Comparison of ENCODE assay signal across 12 cellular contexts in genomic region chr16:89344846-89345577, GRCh38.
DNase-seq lines count a peak whose midpoint lies in the region; ATAC-seq, FAIRE-seq and TF ChIP-seq lines count a peak whose summit lies in the region.
"Had no signal": no experiment of that assay in that cellular context is flagged by ENCODE, and none has a peak within 500 bp of the region (broad histone marks: within the 10 kb centered on the region; RNA-seq: fewer than 3 reads in every experiment).

No MANE protein-coding gene starts in this region.

- DNase-seq in CD4-positive, alpha-beta memory T cell, result peak in 1 of 5 donors; percentile 14
- DNase-seq in RWPE1 (ENCODE audit: low spot score), result no peak
- DNase-seq in cardiac muscle cell (ENCODE audit: low read depth in 1 of 2, low spot score in 1 of 2), result no peak
- peak in 1 of 6 donors; percentile 60 for DNase-seq in pancreas
- DNase-seq in T-helper 2 cell, result no peak
- no peak for DNase-seq in H4 (ENCODE audit: low spot score)
- DNase-seq: DND-41, NCI-H1417 treated with DMSO at 0.1 percent for 48 hours had no signal

- CTCF ChIA-PET in CD4-positive, alpha-beta memory T cell (lab: Charles Lee; ENCODE audit: partially characterized antibody), result interaction anchor here (2.0 kb wide), 1 partner anchor 10 kb away, joined by 7 read pairs; no protein-coding TSS in a partner anchor
- CTCF ChIA-PET in RWPE1 (lab: Yijun Ruan, JAX), result no interaction called here

- TF ChIP-seq CTCF in RWPE1 (conservative IDR thresholded peaks at IDR 0.05; ENCODE audit: low read depth), result no peak
- no peak for TF ChIP-seq CTCF in cardiac muscle cell (IDR thresholded peaks at IDR 0.05; ENCODE audit: low read depth, low read length)
- no peak for TF ChIP-seq CTCF in pancreas (IDR thresholded peaks at IDR 0.05)

- FAIRE-seq in pancreas (lab: Jason Lieb, UNC), result no peak
- FAIRE-seq: endothelial cell of umbilical vein, RCC 7860 had no signal

- POLR2A ChIA-PET in CD4-positive, alpha-beta memory T cell (lab: Charles Lee; ENCODE audit: partially characterized antibody), result no interaction called here
- POLR2A ChIA-PET in RWPE1 (lab: Yijun Ruan, JAX; ENCODE audit: low non-redundant PET), result no interaction called here

- peak overlapping the region in 2 of 8 donors; percentile 3 to 30 for H3K4me3 Mint-ChIP-seq in CD4-positive, alpha-beta memory T cell

- peak overlapping the region in 4 of 7 donors; percentile 6 to 73 (median 16) for H3K27ac Mint-ChIP-seq in CD4-positive, alpha-beta memory T cell

- H3K36me3 Mint-ChIP-seq in CD4-positive, alpha-beta memory T cell, result peaks cover 4 to 12% of the 10 kb centered on the region in 2 donors

- 23 to 26% methylated on average over 19 of the region's 19 CpGs for WGBS in pancreas, 2 donors

- H3K4me1 ChIP-seq in CD4-positive, alpha-beta memory T cell (ENCODE audit: insufficient read depth, low read length), result peaks cover 89% of the 10 kb centered on the region
- peaks cover 21% of the 10 kb centered on the region for H3K4me1 ChIP-seq in cardiac muscle cell (ENCODE audit: low read depth)
- peaks cover 12 to 32% (median 29%) of the 10 kb centered on the region in 3 donors for H3K4me1 ChIP-seq in pancreas

- intact Hi-C loops in CD4-positive, alpha-beta memory T cell (cut with micrococcal nuclease), result no loop called here
- intact Hi-C loops in pancreas (cut with DNase I), result loop anchor here in 1 of 3 donors (10.0 kb wide), 1 partner anchor 50 kb away; no protein-coding TSS in a partner anchor

- no peaks in the 10 kb centered on the region for H3K9me3 Mint-ChIP-seq in CD4-positive, alpha-beta memory T cell

- no peak overlapping the region for H3K27ac ChIP-seq in CD4-positive, alpha-beta memory T cell (ENCODE audit: low read depth, low read length)
- H3K27ac ChIP-seq in RWPE1 (peak overlapping the region; percentile 69), cardiac muscle cell (peak overlapping the region; percentile 79), pancreas (peak overlapping the region; percentile 55 to 74 (median 62))

- H3K4me1 Mint-ChIP-seq in CD4-positive, alpha-beta memory T cell, result peaks cover 54 to 95% (median 73%) of the 10 kb centered on the region in 4 donors

- ATAC-seq in pancreas (peak; percentile 41 to 68 (median 60)), GM21390 (IDR thresholded peaks at IDR 0.05; ENCODE audit: unreplicated experiment) (no peak), HG02852 (IDR thresholded peaks at IDR 0.05; ENCODE audit: unreplicated experiment) (no peak)

- H3K9me3 ChIP-seq in CD4-positive, alpha-beta memory T cell (ENCODE audit: control insufficient read depth in 1 of 2, low read length in 2 of 2), result no peaks in the 10 kb centered on the region
- H3K9me3 ChIP-seq in cardiac muscle cell (ENCODE audit: low read depth), result no peaks in the 10 kb centered on the region
- no peaks in the 10 kb centered on the region for H3K9me3 ChIP-seq in pancreas

- H3K36me3 ChIP-seq in CD4-positive, alpha-beta memory T cell (ENCODE audit: insufficient read depth, low read length), result no peaks in the 10 kb centered on the region
- H3K36me3 ChIP-seq in cardiac muscle cell, result no peaks in the 10 kb centered on the region
- no peaks in the 10 kb centered on the region for H3K36me3 ChIP-seq in pancreas

- H3K27me3 Mint-ChIP-seq in CD4-positive, alpha-beta memory T cell, result no peaks in the 10 kb centered on the region

- H3K4me3 ChIP-seq in CD4-positive, alpha-beta memory T cell (ENCODE audit: low read length in 2 of 2), result no peak overlapping the region
- no peak overlapping the region for H3K4me3 ChIP-seq in cardiac muscle cell
- no peak overlapping the region for H3K4me3 ChIP-seq in pancreas

- no peaks in the 10 kb centered on the region for H3K27me3 ChIP-seq in CD4-positive, alpha-beta memory T cell (ENCODE audit: insufficient read depth, low read length)
- H3K27me3 ChIP-seq in cardiac muscle cell (no peaks in the 10 kb centered on the region), pancreas (no peaks in the 10 kb centered on the region)

Comparison
In these comparisons a context has a peak if more than half of its experiments do, and no peak if none do; other contexts are left out.
1. ATAC-seq: peak in pancreas (4 of 4); none in GM21390 (single experiment) and HG02852 (single experiment).